Comparison of ENCODE assay signal across 10 cellular contexts in the genomic region with DNA sequence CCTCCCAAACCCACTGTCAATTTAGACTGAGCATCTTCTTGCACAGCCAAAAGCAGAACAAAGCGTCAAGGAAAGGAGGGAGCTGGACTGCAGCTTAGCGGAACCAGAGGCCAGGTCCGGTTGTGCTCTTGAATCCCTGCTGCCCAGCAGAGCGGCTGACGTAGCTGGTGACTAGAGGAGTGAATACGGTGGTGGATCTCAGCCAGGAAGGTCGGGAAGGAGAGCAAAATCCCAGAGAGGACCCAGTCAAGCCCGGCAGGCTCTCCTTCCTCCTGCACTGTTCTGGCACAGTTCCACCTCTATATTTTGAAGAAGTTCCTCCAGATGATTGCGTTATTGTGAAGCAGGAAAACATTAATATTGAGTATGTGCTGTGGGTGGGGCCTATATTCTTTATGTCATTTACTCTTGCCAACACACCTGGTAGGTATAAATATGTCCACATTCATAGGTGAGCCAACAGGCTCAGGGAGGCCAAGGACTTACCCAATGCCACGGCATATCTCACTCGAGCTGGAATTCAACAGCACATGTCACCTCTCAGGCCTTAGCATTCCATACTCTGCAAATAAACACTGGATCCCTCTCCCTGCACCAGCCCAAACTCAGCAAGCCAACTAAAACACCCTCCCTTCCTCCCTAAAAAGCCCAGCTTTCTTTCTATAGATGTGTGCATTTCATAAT. TPM values are rescaled to one million over a fixed set of nuclear protein-coding genes. Genes with fewer than 3 reads are reported as not detected.
DNase-seq lines count a peak whose midpoint lies in the region; ATAC-seq and TF ChIP-seq lines count a peak whose summit lies in the region.
"Had no signal": no experiment of that assay in that cellular context is flagged by ENCODE, and none has a peak within 500 bp of the region (broad histone marks: within the 10 kb centered on the region; RNA-seq: fewer than 3 reads in every experiment).

No MANE protein-coding gene starts in this region.

- no peaks in the 10 kb centered on the region for H3K27me3 ChIP-seq in lung (ENCODE audit: control insufficient read depth, insufficient read depth)
- H3K27me3 ChIP-seq in aorta (ENCODE audit: control insufficient read depth in 1 of 2, insufficient read depth in 2 of 2, low read length in 1 of 2) = no peaks in the 10 kb centered on the region
- H3K27me3 ChIP-seq in CD4-positive, alpha-beta memory T cell (ENCODE audit: insufficient read depth, low read length) = no peaks in the 10 kb centered on the region

- H3K4me3 ChIP-seq in choroid plexus epithelial cell (ENCODE audit: low read depth, low read length) (no peak overlapping the region), lung (no peak overlapping the region), aorta (ENCODE audit: low read length in 2 of 2) (no peak overlapping the region)
- H3K4me3 ChIP-seq in CD4-positive, alpha-beta memory T cell (ENCODE audit: low read length in 2 of 2) = no peak overlapping the region

- peaks cover 31% of the 10 kb centered on the region for H3K27me3 Mint-ChIP-seq in stimulated activated naive CD8-positive, alpha-beta T cell treated with anti-CD3 and anti-CD28 coated beads, Interleukin-15, amount 100 ng/mL, for 72 hours
- peaks cover 2 to 3% of the 10 kb centered on the region in 2 donors for H3K27me3 Mint-ChIP-seq in CD4-positive, alpha-beta memory T cell

- no peaks in the 10 kb centered on the region for H3K9me3 Mint-ChIP-seq in stimulated activated naive CD8-positive, alpha-beta T cell treated with anti-CD3 and anti-CD28 coated beads, Interleukin-15, amount 100 ng/mL, for 72 hours
- no peaks in the 10 kb centered on the region for H3K9me3 Mint-ChIP-seq in CD4-positive, alpha-beta memory T cell
- H3K9me3 Mint-ChIP-seq: activated naive CD4-positive, alpha-beta T cell treated with anti-CD3 and anti-CD28 coated beads, Interleukin-2, amount 10 ng/mL, durations not matched to agents 7 days and 5 days had no signal

- WGBS in lung, 2 donors = 19 to 29% methylated on average over 11 of the region's 11 CpGs
- 5 to 10% methylated on average over 11 of the region's 11 CpGs for WGBS in aorta, 2 donors

- POLR2A ChIA-PET in CD4-positive, alpha-beta memory T cell (lab: Charles Lee; ENCODE audit: partially characterized antibody) = no interaction called here

- H3K27ac Mint-ChIP-seq in stimulated activated naive CD8-positive, alpha-beta T cell treated with anti-CD3 and anti-CD28 coated beads, Interleukin-15, amount 100 ng/mL, for 72 hours = peak overlapping the region; percentile 5 to 42
- no peak overlapping the region for H3K27ac Mint-ChIP-seq in CD4-positive, alpha-beta memory T cell
- H3K27ac Mint-ChIP-seq: activated naive CD4-positive, alpha-beta T cell treated with anti-CD3 and anti-CD28 coated beads, Interleukin-2, amount 10 ng/mL, durations not matched to agents 7 days and 5 days had no signal

- no peak for ATAC-seq in stimulated activated naive CD8-positive, alpha-beta T cell treated with anti-CD3 and anti-CD28 coated beads, Interleukin-15, amount 100 ng/mL, for 72 hours
- ATAC-seq in stimulated activated naive CD8-positive, alpha-beta T cell treated with anti-CD3 and anti-CD28 coated beads, Interleukin-15, Interleukin-2, amounts not matched to agents 100 U/mL and 50 U/mL, for 24 hours = no peak
- ATAC-seq in lung (ENCODE audit: insufficient read depth, low FRiP score) (peak; percentile 19), aorta (ENCODE audit: low FRiP score) (peak; percentile 69), HG02759 (IDR thresholded peaks at IDR 0.05; ENCODE audit: unreplicated experiment) (no peak)

- H3K4me1 ChIP-seq in lung (ENCODE audit: control insufficient read depth in 2 of 2, insufficient read depth in 2 of 2, low read length in 2 of 2) = peaks cover 0 to 2% of the 10 kb centered on the region in 2 donors
- H3K4me1 ChIP-seq in aorta (ENCODE audit: control insufficient read depth in 1 of 2, insufficient read depth in 2 of 2, low read length in 2 of 2) = peaks cover 0 to 3% of the 10 kb centered on the region in 2 donors
- H3K4me1 ChIP-seq in CD4-positive, alpha-beta memory T cell (ENCODE audit: insufficient read depth, low read length) = no peaks in the 10 kb centered on the region

- no peaks in the 10 kb centered on the region for H3K36me3 ChIP-seq in lung (ENCODE audit: control insufficient read depth in 2 of 2, insufficient read depth in 2 of 2, low read length in 2 of 2)
- peaks cover 0 to 1% of the 10 kb centered on the region in 2 donors for H3K36me3 ChIP-seq in aorta (ENCODE audit: control insufficient read depth in 1 of 2, insufficient read depth in 2 of 2, low read length in 1 of 2)
- no peaks in the 10 kb centered on the region for H3K36me3 ChIP-seq in CD4-positive, alpha-beta memory T cell (ENCODE audit: insufficient read depth, low read length)

- intact Hi-C loops in aorta (cut with DNase I) = no loop called here
- intact Hi-C loops in CD4-positive, alpha-beta memory T cell (cut with micrococcal nuclease) = no loop called here

- CTCF ChIA-PET in CD4-positive, alpha-beta memory T cell (lab: Charles Lee; ENCODE audit: partially characterized antibody) = interaction anchor here (0.8 to 1.0 kb wide), 2 partner anchors 17 to 21 kb away, joined by 3 read pairs; no protein-coding TSS in a partner anchor

- H3K9me3 ChIP-seq in lung (ENCODE audit: control insufficient read depth in 2 of 2, insufficient read depth in 1 of 2, low read length in 1 of 2) (no peaks in the 10 kb centered on the region), aorta (ENCODE audit: control insufficient read depth, low read length) (no peaks in the 10 kb centered on the region)
- no peaks in the 10 kb centered on the region for H3K9me3 ChIP-seq in CD4-positive, alpha-beta memory T cell (ENCODE audit: control insufficient read depth in 1 of 2, low read length in 2 of 2)

- no peaks in the 10 kb centered on the region for H3K4me1 Mint-ChIP-seq in stimulated activated naive CD8-positive, alpha-beta T cell treated with anti-CD3 and anti-CD28 coated beads, Interleukin-15, amount 100 ng/mL, for 72 hours
- peaks cover 0 to 2% (median 0%) of the 10 kb centered on the region in 4 donors for H3K4me1 Mint-ChIP-seq in CD4-positive, alpha-beta memory T cell

- TF ChIP-seq CTCF in choroid plexus epithelial cell (conservative IDR thresholded peaks at IDR 0.05; ENCODE audit: low read depth, low read length) (no peak), lung (IDR thresholded peaks at IDR 0.05; ENCODE audit: control extremely low read depth, extremely low read depth) (no peak)

- no peak overlapping the region for H3K4me3 Mint-ChIP-seq in stimulated activated naive CD8-positive, alpha-beta T cell treated with anti-CD3 and anti-CD28 coated beads, Interleukin-15, amount 100 ng/mL, for 72 hours
- no peak overlapping the region for H3K4me3 Mint-ChIP-seq in CD4-positive, alpha-beta memory T cell
- H3K4me3 Mint-ChIP-seq: activated naive CD4-positive, alpha-beta T cell treated with anti-CD3 and anti-CD28 coated beads, Interleukin-2, amount 10 ng/mL, durations not matched to agents 7 days and 5 days had no signal

- H3K27ac ChIP-seq in lung (ENCODE audit: low read depth in 1 of 2, low read length in 1 of 2) (no peak overlapping the region), aorta (ENCODE audit: low read depth in 1 of 2, low read length in 2 of 2) (peak overlapping the region in 1 of 2 donors; percentile 39)
- H3K27ac ChIP-seq in CD4-positive, alpha-beta memory T cell (ENCODE audit: low read depth, low read length) = no peak overlapping the region

- no peaks in the 10 kb centered on the region for H3K36me3 Mint-ChIP-seq in CD4-positive, alpha-beta memory T cell
- H3K36me3 Mint-ChIP-seq: activated naive CD4-positive, alpha-beta T cell treated with anti-CD3 and anti-CD28 coated beads, Interleukin-2, amount 10 ng/mL, durations not matched to agents 7 days and 5 days had no signal

- DNase-seq in stimulated activated naive CD8-positive, alpha-beta T cell treated with anti-CD3 and anti-CD28 coated beads, Interleukin-15, amount 100 ng/mL, for 72 hours = no peak
- DNase-seq in stimulated activated naive CD8-positive, alpha-beta T cell treated with anti-CD3 and anti-CD28 coated beads, Interleukin-15, Interleukin-2, amounts not matched to agents 100 U/mL and 50 U/mL, for 24 hours = no peak
- DNase-seq in choroid plexus epithelial cell (ENCODE audit: low read depth) = peak; percentile 75
- DNase-seq in lung (ENCODE audit: low spot score) = no peak
- peak; percentile 83 to 87 for DNase-seq in aorta
- DNase-seq in cerebellar nuclear complex (lab: John Stamatoyannopoulos, UW) = no peak
- DNase-seq in CD4-positive, alpha-beta memory T cell = no peak
- DNase-seq: activated naive CD4-positive, alpha-beta T cell treated with anti-CD3 and anti-CD28 coated beads, Interleukin-2, amount 10 ng/mL, durations not matched to agents 7 days and 5 days; small intestine had no signal

RNA-seq across cellular contexts. Expression of a gene that starts 23.6 kb away (rescaled TPM):
- 10 to 100 TPM; 20.5 to 23.5 TPM for total RNA-seq in lung
- polyA plus RNA-seq in lung = 1 to 10 TPM; 6.5 to 7.8 TPM
- 10 to 100 TPM; 19.9 to 24.2 TPM for total RNA-seq in aorta
- 10 to 100 TPM in 1 of 2 donors, 1 to 10 TPM in 1; 6.8 to 12.7 TPM for polyA plus RNA-seq in aorta
- total RNA-seq in CD4-positive, alpha-beta memory T cell = 10 to 100 TPM; 19.7 to 20.2 TPM
- 10 to 100 TPM; 10.0 to 11.8 TPM for polyA plus RNA-seq in CD4-positive, alpha-beta memory T cell

RNA-seq across cellular contexts. Expression of a gene that starts 43.8 kb away (rescaled TPM):
- 10 to 100 TPM; 16.2 to 24.3 TPM for total RNA-seq in lung
- polyA plus RNA-seq in lung = 10 to 100 TPM in 1 of 2 donors, 1 to 10 TPM in 1; 7.7 to 13.3 TPM
- 10 to 100 TPM; 29.8 to 37.8 TPM for total RNA-seq in aorta
- 10 to 100 TPM; 11.6 to 16.0 TPM for polyA plus RNA-seq in aorta
- total RNA-seq in CD4-positive, alpha-beta memory T cell = 10 to 100 TPM; 20.7 to 21.3 TPM
- polyA plus RNA-seq in CD4-positive, alpha-beta memory T cell = 1 to 10 TPM; 4.3 to 7.1 TPM

RNA-seq across cellular contexts. Expression of a gene that starts 43.9 kb away (rescaled TPM):
- total RNA-seq in lung (10 to 100 TPM in 1 of 2 donors, 1 to 10 TPM in 1; 7.1 to 10.9 TPM), aorta (1 to 10 TPM; 6.8 to 8.9 TPM)
- polyA plus RNA-seq in lung (1 to 10 TPM; 2.6 to 5.0 TPM), aorta (1 to 10 TPM in 1 of 2 donors, under 1 TPM in 1; 0.50 to 2.1 TPM)
- total RNA-seq in CD4-positive, alpha-beta memory T cell = 1 to 10 TPM; 8.5 to 9.4 TPM
- 1 to 10 TPM; 3.5 to 7.2 TPM for polyA plus RNA-seq in CD4-positive, alpha-beta memory T cell

Comparison
In these comparisons a context has a peak if more than half of its experiments do, and no peak if none do; other contexts are left out.
1. ATAC-seq: peak in lung (single experiment) and aorta (single experiment); none in stimulated activated naive CD8-positive, alpha-beta T cell treated with anti-CD3 and anti-CD28 coated beads, Interleukin-15, amount 100 ng/mL, for 72 hours (single experiment), stimulated activated naive CD8-positive, alpha-beta T cell treated with anti-CD3 and anti-CD28 coated beads, Interleukin-15, Interleukin-2, amounts not matched to agents 100 U/mL and 50 U/mL, for 24 hours (single experiment) and HG02759 (single experiment).
2. DNase-seq: peak in choroid plexus epithelial cell (single experiment) and aorta (2 of 2); none in stimulated activated naive CD8-positive, alpha-beta T cell treated with anti-CD3 and anti-CD28 coated beads, Interleukin-15, amount 100 ng/mL, for 72 hours (0 of 2), stimulated activated naive CD8-positive, alpha-beta T cell treated with anti-CD3 and anti-CD28 coated beads, Interleukin-15, Interleukin-2, amounts not matched to agents 100 U/mL and 50 U/mL, for 24 hours (single experiment), lung (single experiment), cerebellar nuclear complex (0 of 2) and CD4-positive, alpha-beta memory T cell (0 of 5).
3. H3K27ac Mint-ChIP-seq: peak in stimulated activated naive CD8-positive, alpha-beta T cell treated with anti-CD3 and anti-CD28 coated beads, Interleukin-15, amount 100 ng/mL, for 72 hours (2 of 2); none in CD4-positive, alpha-beta memory T cell (0 of 7).